ENCODE assay signal across 1 cellular context in the genomic region with DNA sequence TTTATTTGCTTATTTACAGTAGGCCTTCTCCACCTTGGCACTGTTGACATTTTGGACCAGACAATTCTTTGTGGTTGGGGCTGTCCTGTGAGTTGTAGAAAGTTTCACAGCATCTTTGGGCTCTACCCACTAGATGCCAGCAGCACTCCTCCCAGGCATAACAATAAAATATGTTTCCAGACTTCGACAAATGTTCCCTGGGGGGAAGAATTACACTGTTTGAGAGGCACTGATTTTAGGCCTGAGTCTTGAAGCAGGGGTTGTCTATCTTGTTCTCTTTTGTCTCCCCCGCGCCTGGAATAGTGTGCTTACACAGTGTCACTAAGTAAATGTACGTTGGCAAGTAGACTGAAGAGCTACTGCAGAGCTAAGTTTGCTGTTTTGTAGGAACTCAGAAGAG.
TF ChIP-seq lines count a peak whose summit lies in the region.

No MANE protein-coding gene starts in this region.

TF ChIP-seq in SK-N-SH, 30 proteins besides CTCF, POLR2A, EP300 and RAD21 (continued from another document):
- no peak for TF ChIP-seq CHD2 (IDR thresholded peaks at IDR 0.05; ENCODE audit: low read length, partially characterized antibody)
